Comparison of ENCODE assay signal across 29 cellular contexts in the genomic region with DNA sequence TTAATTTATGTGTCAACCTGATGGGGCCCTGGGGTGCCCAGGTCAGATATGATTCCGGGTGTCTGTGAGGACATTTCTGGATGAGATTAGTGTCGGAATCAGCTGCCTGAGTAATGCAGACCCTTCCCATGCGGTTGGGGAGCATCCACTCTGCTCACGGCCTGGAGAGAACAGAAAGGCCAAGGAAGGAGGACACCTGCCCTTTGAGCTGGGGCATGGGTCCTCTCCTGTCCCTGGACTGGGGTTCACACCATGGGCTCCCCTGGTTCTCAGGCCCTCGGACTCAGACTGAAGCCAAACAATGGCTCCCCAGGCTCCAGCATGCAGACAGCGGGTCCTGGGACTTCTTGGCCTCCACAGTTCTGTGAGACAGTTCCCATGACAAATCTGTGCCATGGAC.
DNase-seq lines count a peak whose midpoint lies in the region; ATAC-seq, FAIRE-seq and TF ChIP-seq lines count a peak whose summit lies in the region.
"Had no signal": no experiment of that assay in that cellular context is flagged by ENCODE, and none has a peak within 500 bp of the region (broad histone marks: within the 10 kb centered on the region; RNA-seq: fewer than 3 reads in every experiment).

No MANE protein-coding gene starts in this region.

- H3K4me3 ChIP-seq in right atrium auricular region (no peak overlapping the region), endodermal cell (ENCODE audit: low read length) (no peak overlapping the region), lung (no peak overlapping the region), vagina (no peak overlapping the region), MM.1S (ENCODE audit: low read length) (no peak overlapping the region), kidney (ENCODE audit: low read length in 2 of 2) (no peak overlapping the region)
- H3K4me3 ChIP-seq: BLaER1, GM12878 had no signal

- H3K36me3 ChIP-seq in right atrium auricular region (no peaks in the 10 kb centered on the region), endodermal cell (ENCODE audit: control insufficient read depth, insufficient read depth, low read length) (no peaks in the 10 kb centered on the region), lung (ENCODE audit: control insufficient read depth in 2 of 2, insufficient read depth in 2 of 2, low read length in 2 of 2) (no peaks in the 10 kb centered on the region), vagina (no peaks in the 10 kb centered on the region), MM.1S (replicated peaks; ENCODE audit: insufficient read depth, low read length) (no peaks in the 10 kb centered on the region), kidney (ENCODE audit: control insufficient read depth in 1 of 2, insufficient read depth in 2 of 2, low read length in 2 of 2) (no peaks in the 10 kb centered on the region)
- H3K36me3 ChIP-seq: BE2C, BLaER1 had no signal

- no peaks in the 10 kb centered on the region for H3K79me2 ChIP-seq in MM.1S (ENCODE audit: low read length)

- no peak overlapping the region for H3K4me3 Mint-ChIP-seq in endodermal cell
- H3K4me3 Mint-ChIP-seq: CD14-positive monocyte; CD4-positive, alpha-beta memory T cell; CD4-positive, CD25-positive, alpha-beta regulatory T cell; CD8-positive, alpha-beta memory T cell had no signal

- H3K9me3 ChIP-seq in right atrium auricular region: peaks cover 0 to 4% of the 10 kb centered on the region in 2 donors
- no peaks in the 10 kb centered on the region for H3K9me3 ChIP-seq in endodermal cell (ENCODE audit: control insufficient read depth, low read length)
- peaks cover 0 to 5% of the 10 kb centered on the region in 2 donors for H3K9me3 ChIP-seq in lung (ENCODE audit: control insufficient read depth in 2 of 2, insufficient read depth in 1 of 2, low read length in 1 of 2)
- no peaks in the 10 kb centered on the region for H3K9me3 ChIP-seq in vagina
- H3K9me3 ChIP-seq in MM.1S (replicated peaks; ENCODE audit: insufficient read depth, low read length): no peaks in the 10 kb centered on the region
- H3K9me3 ChIP-seq in kidney (ENCODE audit: control insufficient read depth in 1 of 2, low read length in 2 of 2): peaks cover 0 to under 1% of the 10 kb centered on the region in 2 donors
- H3K9me3 ChIP-seq: BE2C had no signal

- peaks cover 2% of the 10 kb centered on the region for H3K27me3 Mint-ChIP-seq in endodermal cell (ENCODE audit: insufficient read depth)

- no peak for FAIRE-seq in kidney (lab: Jason Lieb, UNC)
- FAIRE-seq: A204.1, GM12878, GM12892, GM18507 had no signal

- no peak overlapping the region for H2AFZ ChIP-seq in MM.1S (ENCODE audit: low read length)

- 90 to 92% methylated on average over 5 to 6 of the region's 6 CpGs for WGBS in endodermal cell (ENCODE audit: insufficient coverage in 1 of 2, insufficient read length in 1 of 2), 2 experiments
- WGBS in lung, 2 donors: 89 to 97% methylated on average over 6 of the region's 6 CpGs

- no peaks in the 10 kb centered on the region for H3K4me1 Mint-ChIP-seq in endodermal cell
- H3K4me1 Mint-ChIP-seq: CD14-positive monocyte; CD4-positive, alpha-beta memory T cell; CD4-positive, CD25-positive, alpha-beta regulatory T cell; CD8-positive, alpha-beta memory T cell had no signal

- ATAC-seq in Right ventricle myocardium superior (ENCODE audit: poor library complexity) (no peak), lung (ENCODE audit: insufficient read depth, low FRiP score) (no peak)
- ATAC-seq: GM12878 had no signal

- DNase-seq in right atrium auricular region (ENCODE audit: low spot score) (peak; percentile 44), Right ventricle myocardium superior (no peak), endodermal cell (peak; percentile 28), lung (ENCODE audit: low spot score) (peak; percentile 21), vagina (ENCODE audit: extremely low spot score in 2 of 2) (peak; percentile 70 to 90), cerebellar cortex (ENCODE audit: low spot score) (no peak), MM.1S (no peak), kidney (no peak)
- DNase-seq: 8988T; ACHN; BE2C; C1 segment of cervical spinal cord; CD4-positive, alpha-beta memory T cell; CD4-positive, CD25-positive, alpha-beta regulatory T cell; CD8-positive, alpha-beta memory T cell; COR-L47; DMS 273 treated with DMSO at 0.1 percent for 48 hours; DMS153; DMS53; DMS79; DND-41; EL; GDM1 had no signal

- H3F3A ChIP-seq in MM.1S (ENCODE audit: insufficient read depth, low read length): no peaks in the 10 kb centered on the region

- no peaks in the 10 kb centered on the region for H3K9me2 ChIP-seq in MM.1S (replicated peaks; ENCODE audit: insufficient read depth, low read length)

- H3K36me3 Mint-ChIP-seq in endodermal cell (ENCODE audit: low read depth): no peaks in the 10 kb centered on the region
- H3K36me3 Mint-ChIP-seq: CD14-positive monocyte; CD4-positive, alpha-beta memory T cell; CD4-positive, CD25-positive, alpha-beta regulatory T cell; CD8-positive, alpha-beta memory T cell had no signal

- intact Hi-C loops in Right ventricle myocardium superior (cut with DNase I): no loop called here
- intact Hi-C loops in vagina (cut with DNase I): no loop called here
- intact Hi-C loops in kidney (cut with DNase I): loop anchor here (10.0 kb wide), 1 partner anchor 208 kb away; no protein-coding TSS in a partner anchor

- no peaks in the 10 kb centered on the region for H4K20me1 ChIP-seq in MM.1S (ENCODE audit: insufficient read depth, low read length)
- H4K20me1 ChIP-seq: BLaER1 had no signal

- H3K27ac Mint-ChIP-seq in endodermal cell: no peak overlapping the region
- H3K27ac Mint-ChIP-seq: CD14-positive monocyte; CD4-positive, alpha-beta memory T cell; CD4-positive, CD25-positive, alpha-beta regulatory T cell; CD8-positive, alpha-beta memory T cell had no signal

- H3K4me2 ChIP-seq in MM.1S (ENCODE audit: low read depth, low read length): no peak overlapping the region
- H3K4me2 ChIP-seq: BLaER1 had no signal

- H3K27me3 ChIP-seq in right atrium auricular region: no peaks in the 10 kb centered on the region
- H3K27me3 ChIP-seq in endodermal cell (ENCODE audit: control insufficient read depth, insufficient read depth, low read length, poor library complexity, severe bottlenecking): no peaks in the 10 kb centered on the region
- no peaks in the 10 kb centered on the region for H3K27me3 ChIP-seq in lung (ENCODE audit: control insufficient read depth, insufficient read depth)
- H3K27me3 ChIP-seq in vagina: no peaks in the 10 kb centered on the region
- no peaks in the 10 kb centered on the region for H3K27me3 ChIP-seq in MM.1S (replicated peaks; ENCODE audit: insufficient read depth, low read length)
- H3K27me3 ChIP-seq: BE2C, BLaER1 had no signal

- no peak for TF ChIP-seq POLR2A in vagina (IDR thresholded peaks at IDR 0.05)

- no peak overlapping the region for H3K9ac ChIP-seq in endodermal cell (ENCODE audit: extremely low read depth, low read length, poor library complexity, severe bottlenecking)
- H3K9ac ChIP-seq in MM.1S (ENCODE audit: low read length): no peak overlapping the region
- H3K9ac ChIP-seq in kidney (ENCODE audit: low read length in 2 of 2): no peak overlapping the region
- H3K9ac ChIP-seq: BLaER1 had no signal

- H3K9me3 Mint-ChIP-seq in endodermal cell: peaks cover 5% of the 10 kb centered on the region

- TF ChIP-seq CTCF in right atrium auricular region (IDR thresholded peaks at IDR 0.05) (no peak), endodermal cell (conservative IDR thresholded peaks at IDR 0.05) (no peak), lung (IDR thresholded peaks at IDR 0.05; ENCODE audit: control extremely low read depth, extremely low read depth) (no peak), vagina (IDR thresholded peaks at IDR 0.05) (no peak), MM.1S (IDR thresholded peaks at IDR 0.05; ENCODE audit: low read length) (no peak), kidney (IDR thresholded peaks at IDR 0.05; ENCODE audit: borderline replicate concordance, extremely low read depth, insufficient read depth) (no peak)

- no peak overlapping the region for H3K27ac ChIP-seq in right atrium auricular region
- no peak overlapping the region for H3K27ac ChIP-seq in endodermal cell (ENCODE audit: low read depth, low read length)
- no peak overlapping the region for H3K27ac ChIP-seq in lung (ENCODE audit: low read depth in 1 of 2, low read length in 1 of 2)
- no peak overlapping the region for H3K27ac ChIP-seq in vagina
- H3K27ac ChIP-seq in MM.1S (ENCODE audit: low read length): no peak overlapping the region
- H3K27ac ChIP-seq in kidney (ENCODE audit: low read depth in 2 of 2, low read length in 2 of 2): no peak overlapping the region
- H3K27ac ChIP-seq: BLaER1 had no signal

- H3K4me1 ChIP-seq in right atrium auricular region: peaks cover 0 to 10% of the 10 kb centered on the region in 2 donors
- no peaks in the 10 kb centered on the region for H3K4me1 ChIP-seq in endodermal cell (ENCODE audit: control insufficient read depth, insufficient read depth, low read length)
- H3K4me1 ChIP-seq in lung (ENCODE audit: control insufficient read depth in 2 of 2, insufficient read depth in 2 of 2, low read length in 2 of 2): peaks cover 0 to 13% of the 10 kb centered on the region in 2 donors
- H3K4me1 ChIP-seq in vagina: peaks cover 16% of the 10 kb centered on the region
- H3K4me1 ChIP-seq in MM.1S (ENCODE audit: low read length): no peaks in the 10 kb centered on the region
- H3K4me1 ChIP-seq in kidney (ENCODE audit: control insufficient read depth in 1 of 2, insufficient read depth in 1 of 2, low read depth in 1 of 2, low read length in 2 of 2): peaks cover 0 to 9% of the 10 kb centered on the region in 2 donors

Comparison
In these comparisons a context has a peak if more than half of its experiments do, and no peak if none do; other contexts are left out.
1. DNase-seq: peak in right atrium auricular region (single experiment), endodermal cell (single experiment), lung (single experiment) and vagina (2 of 2); none in Right ventricle myocardium superior (single experiment), cerebellar cortex (single experiment), MM.1S (single experiment) and kidney (single experiment).